In genomic region chr7:46486264-46487206, GRCh38 we compare ENCODE assay signal across 12 cellular contexts.
DNase-seq lines count a peak whose midpoint lies in the region; ATAC-seq and TF ChIP-seq lines count a peak whose summit lies in the region.
"Had no signal": no experiment of that assay in that cellular context is flagged by ENCODE, and none has a peak within 500 bp of the region (broad histone marks: within the 10 kb centered on the region; RNA-seq: fewer than 3 reads in every experiment).

No MANE protein-coding gene starts in this region.

- H3K27ac ChIP-seq in sigmoid colon = peak overlapping the region in 1 of 4 donors; percentile 49

- DNase-seq in GM03348 (ENCODE audit: low spot score) (peak; percentile 75), foreskin melanocyte (peak; percentile 14), sigmoid colon (peak; percentile 84), GOT3 (lab: John Stamatoyannopoulos, UW) (no peak), ecto neural progenitor cell (ENCODE audit: low spot score) (no peak)
- no peak for DNase-seq in activated CD4-positive, alpha-beta T cell treated with anti-CD3 and anti-CD28 coated beads, Interleukin-2, amount 50 U/mL, for 48 hours
- DNase-seq: activated T-cell treated with anti-CD3 and anti-CD28 coated beads, Interleukin-2, amount 50 U/mL, for 48 hours; effector memory CD4-positive, alpha-beta T cell; NCI-H446; T-helper 1 cell had no signal

- peaks cover 0 to 30% (median 21%) of the 10 kb centered on the region in 4 donors for H3K4me1 ChIP-seq in sigmoid colon

- no peaks in the 10 kb centered on the region for H3K36me3 ChIP-seq in sigmoid colon

- WGBS in sigmoid colon, 2 donors = 62 to 70% methylated on average over 5 of the region's 5 CpGs

- ATAC-seq in SK-N-SH treated with all-trans-retinoic acid at 6 μM for 48 hours (peak; percentile 67), HG02852 (IDR thresholded peaks at IDR 0.05; ENCODE audit: unreplicated experiment) (no peak)

- no peaks in the 10 kb centered on the region for H3K9me3 ChIP-seq in sigmoid colon

- TF ChIP-seq CTCF in sigmoid colon (IDR thresholded peaks at IDR 0.05) = no peak

- TF ChIP-seq EP300 in sigmoid colon (IDR thresholded peaks at IDR 0.05) = peak in 1 of 4 donors; percentile 48

- H3K27me3 ChIP-seq in sigmoid colon = no peaks in the 10 kb centered on the region

- H3K4me3 ChIP-seq in sigmoid colon = no peak overlapping the region

- intact Hi-C loops in sigmoid colon (cut with DNase I) = no loop called here

- TF ChIP-seq POLR2A in sigmoid colon (IDR thresholded peaks at IDR 0.05) = no peak

TF ChIP-seq in SK-N-SH treated with all-trans-retinoic acid at 6 μM for 48 hours, 23 proteins besides CTCF, POLR2A, EP300 and RAD21:
- TF ChIP-seq BACH2 (CRISPR knock-in tag; IDR thresholded peaks at IDR 0.05; ENCODE audit: borderline replicate concordance) (no peak), GLIS3 (CRISPR knock-in tag; IDR thresholded peaks at IDR 0.05) (no peak), RARB (CRISPR knock-in tag; IDR thresholded peaks at IDR 0.05) (no peak), ARNTL (CRISPR knock-in tag; IDR thresholded peaks at IDR 0.05; ENCODE audit: borderline replicate concordance, low read depth) (no peak), ZFP3 (CRISPR knock-in tag; IDR thresholded peaks at IDR 0.05) (no peak), ZC3H10 (CRISPR knock-in tag; IDR thresholded peaks at IDR 0.05) (peak; percentile 81; the same call in 1 of the 2 replicates), ZFP30 (CRISPR knock-in tag; IDR thresholded peaks at IDR 0.05) (no peak), TCF4 (CRISPR knock-in tag; IDR thresholded peaks at IDR 0.05; ENCODE audit: borderline replicate concordance) (no peak), TOX (CRISPR knock-in tag; IDR thresholded peaks at IDR 0.05; ENCODE audit: borderline replicate concordance) (peak; percentile 65; the same call in 1 of the 2 replicates), PPARA (CRISPR knock-in tag; IDR thresholded peaks at IDR 0.05; ENCODE audit: borderline replicate concordance) (no peak), ISL1 (CRISPR knock-in tag; IDR thresholded peaks at IDR 0.05) (peak; percentile 54), ESRRG (CRISPR knock-in tag; IDR thresholded peaks at IDR 0.05) (no peak), ZNF70 (CRISPR knock-in tag; IDR thresholded peaks at IDR 0.05) (no peak), SNAI2 (CRISPR knock-in tag; IDR thresholded peaks at IDR 0.05) (no peak)
- TF ChIP-seq, protein P1, sequence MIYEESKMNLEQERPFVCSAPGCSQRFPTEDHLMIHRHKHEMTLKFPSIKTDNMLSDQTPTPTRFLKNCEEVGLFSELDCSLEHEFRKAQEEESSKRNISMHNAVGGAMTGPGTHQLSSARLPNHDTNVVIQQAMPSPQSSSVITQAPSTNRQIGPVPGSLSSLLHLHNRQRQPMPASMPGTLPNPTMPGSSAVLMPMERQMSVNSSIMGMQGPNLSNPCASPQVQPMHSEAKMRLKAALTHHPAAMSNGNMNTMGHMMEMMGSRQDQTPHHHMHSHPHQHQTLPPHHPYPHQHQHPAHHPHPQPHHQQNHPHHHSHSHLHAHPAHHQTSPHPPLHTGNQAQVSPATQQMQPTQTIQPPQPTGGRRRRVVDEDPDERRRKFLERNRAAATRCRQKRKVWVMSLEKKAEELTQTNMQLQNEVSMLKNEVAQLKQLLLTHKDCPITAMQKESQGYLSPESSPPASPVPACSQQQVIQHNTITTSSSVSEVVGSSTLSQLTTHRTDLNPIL (CRISPR knock-in tag; IDR thresholded peaks at IDR 0.05; ENCODE audit: low read depth) = no peak
TF ChIP-seq in SK-N-SH treated with all-trans-retinoic acid at 6 μM for 48 hours: peak in this region for 3.

Comparison
In these comparisons a context has a peak if more than half of its experiments do, and no peak if none do; other contexts are left out.
1. DNase-seq: peak in GM03348 (single experiment), foreskin melanocyte (single experiment) and sigmoid colon (single experiment); none in GOT3 (single experiment), ecto neural progenitor cell (single experiment) and activated CD4-positive, alpha-beta T cell treated with anti-CD3 and anti-CD28 coated beads, Interleukin-2, amount 50 U/mL, for 48 hours (0 of 2).